Comparison of ENCODE assay signal across 20 cellular contexts in the genomic region with DNA sequence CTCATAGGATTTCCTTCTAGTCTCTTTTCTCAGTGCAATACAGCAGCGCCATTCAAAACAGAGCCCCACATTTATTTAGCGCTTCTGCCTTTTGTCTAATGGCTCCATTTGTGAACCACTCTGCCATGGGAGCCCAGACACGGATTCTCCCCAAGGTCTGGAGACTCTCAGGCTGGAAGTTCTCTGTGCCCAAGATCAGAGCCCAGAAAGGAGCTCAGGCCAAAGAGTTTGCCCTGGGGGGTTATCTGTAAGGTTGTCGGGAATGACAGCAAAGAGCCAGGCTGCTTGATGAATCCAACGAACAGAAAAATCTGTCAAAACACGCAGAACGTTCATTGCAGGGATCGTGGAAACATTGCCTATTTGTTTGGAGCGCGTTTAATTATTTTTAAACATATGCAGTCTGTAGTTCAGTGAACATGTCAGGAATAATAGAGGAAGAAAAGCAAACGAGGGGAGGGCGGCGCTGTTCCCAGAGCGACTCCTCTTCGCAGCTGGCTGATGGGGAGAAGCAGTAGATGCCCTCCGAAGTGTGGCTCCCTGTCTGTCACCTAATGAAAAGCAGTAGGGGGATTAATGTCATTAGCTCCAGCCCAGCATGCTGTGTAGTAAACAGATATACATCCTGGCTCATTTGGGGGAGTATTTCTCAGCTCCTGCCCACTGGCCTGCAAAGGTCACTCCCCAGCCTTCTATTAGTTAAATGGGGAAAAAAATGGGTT.
"Had no signal": no experiment of that assay in that cellular context is flagged by ENCODE, and none has a peak within 500 bp of the region (broad histone marks: within the 10 kb centered on the region; RNA-seq: fewer than 3 reads in every experiment).

No MANE protein-coding gene starts in this region.

- H3K36me3 Mint-ChIP-seq: activated CD8-positive, alpha-beta memory T cell treated with anti-CD3 and anti-CD28 coated beads, Interleukin-2, amount 10 ng/mL, durations not matched to agents 7 days and 5 days; activated naive CD8-positive, alpha-beta T cell treated with anti-CD3 and anti-CD28 coated beads for 36 hours had no signal

- H3K4me1 ChIP-seq: colonic mucosa, left ventricle myocardium inferior, pancreas, right lobe of liver, suprapubic skin had no signal

- H3K4me1 Mint-ChIP-seq: activated B cell treated with CpG ODN at 0.5 μM for 24 hours; activated CD4-positive, alpha-beta memory T cell treated with anti-CD3 and anti-CD28 coated beads, Interleukin-2, amount 10 ng/mL, durations not matched to agents 7 days and 5 days; activated CD8-positive, alpha-beta memory T cell treated with anti-CD3 and anti-CD28 coated beads, Interleukin-2, amount 10 ng/mL, durations not matched to agents 7 days and 5 days; activated naive CD8-positive, alpha-beta T cell treated with anti-CD3 and anti-CD28 coated beads for 36 hours had no signal

- H3K9me3 ChIP-seq: colonic mucosa, pancreas, right lobe of liver, suprapubic skin had no signal

- H3K27ac Mint-ChIP-seq: activated B cell treated with CpG ODN at 0.5 μM for 24 hours; activated CD4-positive, alpha-beta memory T cell treated with anti-CD3 and anti-CD28 coated beads, Interleukin-2, amount 10 ng/mL, durations not matched to agents 7 days and 5 days; activated CD8-positive, alpha-beta memory T cell treated with anti-CD3 and anti-CD28 coated beads, Interleukin-2, amount 10 ng/mL, durations not matched to agents 7 days and 5 days; activated naive CD8-positive, alpha-beta T cell treated with anti-CD3 and anti-CD28 coated beads for 36 hours; stimulated activated naive CD8-positive, alpha-beta T cell treated with anti-CD3 and anti-CD28 coated beads, Interleukin-15, Interleukin-2, amounts not matched to agents 100 ng/mL and 50 ng/mL, for 24 hours had no signal

- DNase-seq: activated B cell treated with CpG ODN at 0.5 μM for 24 hours; activated CD4-positive, alpha-beta memory T cell treated with anti-CD3 and anti-CD28 coated beads, Interleukin-2, amount 10 ng/mL, durations not matched to agents 7 days and 5 days; activated CD4-positive, alpha-beta T cell treated with anti-CD3 and anti-CD28 coated beads for 4 hours; activated CD8-positive, alpha-beta memory T cell treated with anti-CD3 and anti-CD28 coated beads, Interleukin-2, amount 10 ng/mL, durations not matched to agents 7 days and 5 days; activated naive CD4-positive, alpha-beta T cell; activated naive CD8-positive, alpha-beta T cell treated with anti-CD3 and anti-CD28 coated beads for 36 hours; brain microvascular endothelial cell; central memory CD4-positive, alpha-beta T cell; colonic mucosa; foreskin keratinocyte; kidney; left ventricle myocardium inferior; mammary epithelial cell; pancreas; right lobe of liver; small intestine; stimulated activated CD4-positive, alpha-beta T cell treated with anti-CD3 and anti-CD28 coated beads, Interleukin-15, amount 100 ng/mL, for 24 hours; stimulated activated CD4-positive, alpha-beta T cell treated with anti-CD3 and anti-CD28 coated beads, Interleukin-2, amount 100 ng/mL, for 48 hours had no signal

- H3K36me3 ChIP-seq: brain microvascular endothelial cell, colonic mucosa, left ventricle myocardium inferior, pancreas, right lobe of liver, suprapubic skin had no signal

- H3K4me3 Mint-ChIP-seq: activated B cell treated with CpG ODN at 0.5 μM for 24 hours; activated CD4-positive, alpha-beta memory T cell treated with anti-CD3 and anti-CD28 coated beads, Interleukin-2, amount 10 ng/mL, durations not matched to agents 7 days and 5 days; activated CD8-positive, alpha-beta memory T cell treated with anti-CD3 and anti-CD28 coated beads, Interleukin-2, amount 10 ng/mL, durations not matched to agents 7 days and 5 days; activated naive CD8-positive, alpha-beta T cell treated with anti-CD3 and anti-CD28 coated beads for 36 hours; stimulated activated naive CD8-positive, alpha-beta T cell treated with anti-CD3 and anti-CD28 coated beads, Interleukin-15, Interleukin-2, amounts not matched to agents 100 ng/mL and 50 ng/mL, for 24 hours had no signal

- H3K27me3 ChIP-seq: brain microvascular endothelial cell, colonic mucosa, foreskin keratinocyte, pancreas, right lobe of liver, suprapubic skin had no signal

- H3K4me3 ChIP-seq: colonic mucosa, left ventricle myocardium inferior, pancreas, right lobe of liver, suprapubic skin had no signal

- ATAC-seq: activated CD8-positive, alpha-beta memory T cell treated with anti-CD3 and anti-CD28 coated beads, Interleukin-2, amount 10 ng/mL, durations not matched to agents 7 days and 5 days; foreskin keratinocyte; pancreas; right lobe of liver had no signal

- H3K27me3 Mint-ChIP-seq: activated B cell treated with CpG ODN at 0.5 μM for 24 hours; activated CD4-positive, alpha-beta memory T cell treated with anti-CD3 and anti-CD28 coated beads, Interleukin-2, amount 10 ng/mL, durations not matched to agents 7 days and 5 days; activated CD8-positive, alpha-beta memory T cell treated with anti-CD3 and anti-CD28 coated beads, Interleukin-2, amount 10 ng/mL, durations not matched to agents 7 days and 5 days; activated naive CD8-positive, alpha-beta T cell treated with anti-CD3 and anti-CD28 coated beads for 36 hours; stimulated activated naive CD8-positive, alpha-beta T cell treated with anti-CD3 and anti-CD28 coated beads, Interleukin-15, Interleukin-2, amounts not matched to agents 100 ng/mL and 50 ng/mL, for 24 hours had no signal

- H3K27ac ChIP-seq: brain microvascular endothelial cell, colonic mucosa, foreskin keratinocyte, left ventricle myocardium inferior, pancreas, right lobe of liver, suprapubic skin had no signal
